Comparison of ENCODE assay signal across 8 cellular contexts in genomic region chr2:8090748-8091700, GRCh38.
DNase-seq lines count a peak whose midpoint lies in the region; ATAC-seq and TF ChIP-seq lines count a peak whose summit lies in the region.

No MANE protein-coding gene starts in this region.

- peak; percentile 89 for ATAC-seq in Right ventricle myocardium inferior
- no peak for ATAC-seq in HG02840 (IDR thresholded peaks at IDR 0.05; ENCODE audit: low FRiP score, unreplicated experiment)

- intact Hi-C loops in Right ventricle myocardium inferior (cut with DNase I) (no loop called here), cardiac septum (cut with DNase I) (no loop called here)

- no peak for TF ChIP-seq CTCF in foreskin fibroblast (IDR thresholded peaks at IDR 0.05; ENCODE audit: low read depth, low read length)

- DNase-seq in Right ventricle myocardium inferior (ENCODE audit: missing footprints): peak; percentile 83
- no peak for DNase-seq in cardiac septum (ENCODE audit: low spot score)
- DNase-seq in Kasumi-1 (lab: John Stamatoyannopoulos, UW): peak; percentile 45 to 59
- peak; percentile 24 to 43 for DNase-seq in activated CD4-positive, alpha-beta T cell treated with anti-CD3 and anti-CD28 coated beads, Interleukin-2, amount 50 U/mL, for 24 hours (ENCODE audit: low read depth in 1 of 2, low spot score in 1 of 2)
- peak; percentile 98 for DNase-seq in foreskin fibroblast
- DNase-seq in stimulated activated CD4-positive, alpha-beta T cell treated with anti-CD3 and anti-CD28 coated beads, Interleukin-15, amount 100 ng/mL, for 24 hours: peak; percentile 79
- no peak for DNase-seq in NCI-H510A treated with DMSO at 0.1 percent for 48 hours (lab: John Stamatoyannopoulos, UW)

- no peak overlapping the region for H3K4me3 ChIP-seq in foreskin fibroblast (ENCODE audit: low read depth in 1 of 2, low read length in 2 of 2)

Comparison
In these comparisons a context has a peak if more than half of its experiments do, and no peak if none do; other contexts are left out.
1. DNase-seq: peak in Right ventricle myocardium inferior (single experiment), Kasumi-1 (2 of 2), activated CD4-positive, alpha-beta T cell treated with anti-CD3 and anti-CD28 coated beads, Interleukin-2, amount 50 U/mL, for 24 hours (2 of 2), foreskin fibroblast (2 of 2) and stimulated activated CD4-positive, alpha-beta T cell treated with anti-CD3 and anti-CD28 coated beads, Interleukin-15, amount 100 ng/mL, for 24 hours (single experiment); none in cardiac septum (single experiment) and NCI-H510A treated with DMSO at 0.1 percent for 48 hours (single experiment).